In the genomic region with DNA sequence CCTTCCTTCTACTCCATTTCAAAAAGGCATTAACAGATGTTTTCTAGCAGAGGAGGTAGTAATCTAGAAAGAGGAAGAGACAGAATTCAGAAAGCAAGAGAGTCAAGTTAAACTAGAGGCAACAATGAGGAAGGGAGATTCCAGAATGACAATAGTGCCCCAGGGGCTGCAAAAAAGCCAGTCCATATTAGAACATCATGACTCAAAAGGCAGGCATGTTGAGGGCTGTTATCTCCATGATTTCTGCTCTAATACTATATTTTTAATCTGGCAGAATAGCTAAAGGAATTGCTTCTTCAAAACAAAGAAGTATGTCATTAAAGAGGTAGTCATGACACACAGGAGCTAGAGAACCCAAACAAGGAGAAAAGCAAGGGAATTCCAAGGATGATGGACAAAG, we compare ENCODE assay signal across 1 cellular context.
TF ChIP-seq lines count a peak whose summit lies in the region.

No MANE protein-coding gene starts in this region.

TF ChIP-seq in GM23338, 12 proteins besides CTCF, POLR2A, EP300 and RAD21 (continued from another document):
- TF ChIP-seq, protein P1, sequence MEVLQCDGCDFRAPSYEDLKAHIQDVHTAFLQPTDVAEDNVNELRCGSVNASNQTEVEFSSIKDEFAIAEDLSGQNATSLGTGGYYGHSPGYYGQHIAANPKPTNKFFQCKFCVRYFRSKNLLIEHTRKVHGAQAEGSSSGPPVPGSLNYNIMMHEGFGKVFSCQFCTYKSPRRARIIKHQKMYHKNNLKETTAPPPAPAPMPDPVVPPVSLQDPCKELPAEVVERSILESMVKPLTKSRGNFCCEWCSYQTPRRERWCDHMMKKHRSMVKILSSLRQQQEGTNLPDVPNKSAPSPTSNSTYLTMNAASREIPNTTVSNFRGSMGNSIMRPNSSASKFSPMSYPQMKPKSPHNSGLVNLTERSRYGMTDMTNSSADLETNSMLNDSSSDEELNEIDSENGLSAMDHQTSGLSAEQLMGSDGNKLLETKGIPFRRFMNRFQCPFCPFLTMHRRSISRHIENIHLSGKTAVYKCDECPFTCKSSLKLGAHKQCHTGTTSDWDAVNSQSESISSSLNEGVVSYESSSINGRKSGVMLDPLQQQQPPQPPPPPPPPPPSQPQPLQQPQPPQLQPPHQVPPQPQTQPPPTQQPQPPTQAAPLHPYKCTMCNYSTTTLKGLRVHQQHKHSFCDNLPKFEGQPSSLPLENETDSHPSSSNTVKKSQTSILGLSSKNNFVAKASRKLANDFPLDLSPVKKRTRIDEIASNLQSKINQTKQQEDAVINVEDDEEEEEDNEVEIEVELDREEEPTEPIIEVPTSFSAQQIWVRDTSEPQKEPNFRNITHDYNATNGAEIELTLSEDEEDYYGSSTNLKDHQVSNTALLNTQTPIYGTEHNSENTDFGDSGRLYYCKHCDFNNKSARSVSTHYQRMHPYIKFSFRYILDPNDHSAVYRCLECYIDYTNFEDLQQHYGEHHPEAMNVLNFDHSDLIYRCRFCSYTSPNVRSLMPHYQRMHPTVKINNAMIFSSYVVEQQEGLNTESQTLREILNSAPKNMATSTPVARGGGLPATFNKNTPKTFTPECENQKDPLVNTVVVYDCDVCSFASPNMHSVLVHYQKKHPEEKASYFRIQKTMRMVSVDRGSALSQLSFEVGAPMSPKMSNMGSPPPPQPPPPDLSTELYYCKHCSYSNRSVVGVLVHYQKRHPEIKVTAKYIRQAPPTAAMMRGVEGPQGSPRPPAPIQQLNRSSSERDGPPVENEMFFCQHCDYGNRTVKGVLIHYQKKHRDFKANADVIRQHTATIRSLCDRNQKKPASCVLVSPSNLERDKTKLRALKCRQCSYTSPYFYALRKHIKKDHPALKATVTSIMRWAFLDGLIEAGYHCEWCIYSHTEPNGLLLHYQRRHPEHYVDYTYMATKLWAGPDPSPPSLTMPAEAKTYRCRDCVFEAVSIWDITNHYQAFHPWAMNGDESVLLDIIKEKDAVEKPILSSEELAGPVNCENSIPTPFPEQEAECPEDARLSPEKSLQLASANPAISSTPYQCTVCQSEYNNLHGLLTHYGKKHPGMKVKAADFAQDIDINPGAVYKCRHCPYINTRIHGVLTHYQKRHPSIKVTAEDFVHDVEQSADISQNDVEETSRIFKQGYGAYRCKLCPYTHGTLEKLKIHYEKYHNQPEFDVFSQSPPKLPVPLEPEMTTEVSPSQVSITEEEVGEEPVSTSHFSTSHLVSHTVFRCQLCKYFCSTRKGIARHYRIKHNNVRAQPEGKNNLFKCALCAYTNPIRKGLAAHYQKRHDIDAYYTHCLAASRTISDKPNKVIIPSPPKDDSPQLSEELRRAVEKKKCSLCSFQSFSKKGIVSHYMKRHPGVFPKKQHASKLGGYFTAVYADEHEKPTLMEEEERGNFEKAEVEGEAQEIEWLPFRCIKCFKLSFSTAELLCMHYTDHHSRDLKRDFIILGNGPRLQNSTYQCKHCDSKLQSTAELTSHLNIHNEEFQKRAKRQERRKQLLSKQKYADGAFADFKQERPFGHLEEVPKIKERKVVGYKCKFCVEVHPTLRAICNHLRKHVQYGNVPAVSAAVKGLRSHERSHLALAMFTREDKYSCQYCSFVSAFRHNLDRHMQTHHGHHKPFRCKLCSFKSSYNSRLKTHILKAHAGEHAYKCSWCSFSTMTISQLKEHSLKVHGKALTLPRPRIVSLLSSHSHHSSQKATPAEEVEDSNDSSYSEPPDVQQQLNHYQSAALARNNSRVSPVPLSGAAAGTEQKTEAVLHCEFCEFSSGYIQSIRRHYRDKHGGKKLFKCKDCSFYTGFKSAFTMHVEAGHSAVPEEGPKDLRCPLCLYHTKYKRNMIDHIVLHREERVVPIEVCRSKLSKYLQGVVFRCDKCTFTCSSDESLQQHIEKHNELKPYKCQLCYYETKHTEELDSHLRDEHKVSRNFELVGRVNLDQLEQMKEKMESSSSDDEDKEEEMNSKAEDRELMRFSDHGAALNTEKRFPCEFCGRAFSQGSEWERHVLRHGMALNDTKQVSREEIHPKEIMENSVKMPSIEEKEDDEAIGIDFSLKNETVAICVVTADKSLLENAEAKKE (CRISPR knock-in tag; IDR thresholded peaks at IDR 0.05) = peak; percentile 6; the same call in 1 of the 2 replicates
- TF ChIP-seq EZH2 (IDR thresholded peaks at IDR 0.05; ENCODE audit: low read depth, unreplicated experiment) (no peak), EZH2phosphoT487 (IDR thresholded peaks at IDR 0.05; ENCODE audit: unreplicated experiment) (no peak), NANOG (IDR thresholded peaks at IDR 0.05; ENCODE audit: borderline replicate concordance) (no peak)
